Comparison of ENCODE assay signal across 21 cellular contexts in the genomic region with DNA sequence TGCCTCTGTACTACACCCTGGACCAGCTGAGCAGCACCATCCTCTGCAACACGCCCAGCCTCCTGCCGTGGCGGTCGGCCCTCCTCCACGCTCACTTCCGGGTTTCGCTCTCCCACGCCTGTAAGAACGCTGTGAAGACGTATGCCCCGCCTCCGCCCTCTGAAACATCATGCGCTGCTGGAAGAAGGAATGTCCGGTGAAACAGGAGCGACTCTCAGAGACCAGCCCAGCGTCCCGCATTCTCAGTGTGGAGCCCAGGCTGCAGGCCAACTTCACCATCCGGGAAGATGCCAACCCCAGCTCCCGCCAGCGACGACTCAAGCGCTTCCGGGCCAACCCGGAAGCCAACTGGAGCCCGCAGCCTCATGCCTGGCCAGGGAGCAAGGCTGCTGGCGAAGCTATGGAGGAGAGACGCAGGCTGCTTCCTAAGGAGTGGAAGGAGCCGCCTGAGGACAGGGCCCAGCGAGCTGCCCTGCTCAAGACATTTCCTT.
DNase-seq lines count a peak whose midpoint lies in the region; ATAC-seq, FAIRE-seq and TF ChIP-seq lines count a peak whose summit lies in the region.
"Had no signal": no experiment of that assay in that cellular context is flagged by ENCODE, and none has a peak within 500 bp of the region (broad histone marks: within the 10 kb centered on the region; RNA-seq: fewer than 3 reads in every experiment).

No MANE protein-coding gene starts in this region.

- POLR2A ChIA-PET in K562 (lab: Yijun Ruan, JAX) = no interaction called here

- TF ChIP-seq POLR2A in K562 (conservative IDR thresholded peaks at IDR 0.05) (no peak), testis (IDR thresholded peaks at IDR 0.05) (no peak)

- no peak for TF ChIP-seq RAD21 in K562 (CRISPR knock-in tag; conservative IDR thresholded peaks at IDR 0.05 in 1 of 2, IDR thresholded peaks at IDR 0.05 in 1 of 2)

- BruUV-seq in K562 (replicated peaks; lab: Mats Ljungman, UMichigan) = no TSS peak

- no peak overlapping the region for H2AFZ ChIP-seq in K562 (ENCODE audit: low read depth, low read length)
- no peak overlapping the region for H2AFZ ChIP-seq in osteoblast (ENCODE audit: low read length)

- no peak overlapping the region for H3K4me3 ChIP-seq in K562
- H3K4me3 ChIP-seq in testis = peak overlapping the region; percentile 18 to 43
- no peak overlapping the region for H3K4me3 ChIP-seq in osteoblast (ENCODE audit: insufficient read depth, low read length)
- H3K4me3 ChIP-seq: A549; BLaER1 treated with 17β-estradiol and CSF1 and Interleukin-3, amounts not matched to agents 10 nM and 100 nM had no signal

- in situ Hi-C loops in K562 (cut with MboI) = no loop called here

- H3K9me1 ChIP-seq in K562 (ENCODE audit: control insufficient read depth, insufficient read depth, low read length) = no peaks in the 10 kb centered on the region

- WGBS in K562 (ENCODE audit: insufficient coverage, low coverage, missing lambda C conversion rate) = 52% methylated on average over 3 of the region's 29 CpGs
- WGBS in testis, 2 donors = 94 to 100% methylated on average over 2 to 8 of the region's 29 CpGs

- H3K79me2 ChIP-seq in K562 (ENCODE audit: control insufficient read depth, insufficient read depth, low read length) (no peaks in the 10 kb centered on the region), osteoblast (ENCODE audit: insufficient read depth, low read length) (no peaks in the 10 kb centered on the region)

- H4K20me1 ChIP-seq in K562 (replicated peaks; ENCODE audit: control insufficient read depth, insufficient read depth, low read length) (no peaks in the 10 kb centered on the region), osteoblast (ENCODE audit: insufficient read depth, low read length) (no peaks in the 10 kb centered on the region)

- H3K4me2 ChIP-seq in K562 (ENCODE audit: insufficient read depth, low read length) = no peak overlapping the region
- H3K4me2 ChIP-seq in osteoblast (ENCODE audit: insufficient read depth, low read length) = no peak overlapping the region
- H3K4me2 ChIP-seq: A549; BLaER1 treated with 17β-estradiol and CSF1 and Interleukin-3, amounts not matched to agents 10 nM and 100 nM had no signal

- DNase-seq in NCI-H748 (lab: John Stamatoyannopoulos, UW; ENCODE audit: unreplicated experiment) (peak; percentile 17), NCI-H748 treated with DMSO at 0.1 percent for 48 hours (lab: John Stamatoyannopoulos, UW) (no peak), NCI-H1930 (lab: John Stamatoyannopoulos, UW) (peak; percentile 31 to 67), K562 (ENCODE audit: extremely low read depth in 1 of 4, low spot score in 3 of 4) (peak in 1 of 4 experiments; percentile 0), testis (peak; percentile 17), substantia nigra (lab: John Stamatoyannopoulos, UW) (no peak), osteoblast (ENCODE audit: insufficient read length, low spot score, missing footprints) (no peak), NCI-H446 treated with DMSO at 0.1 percent for 48 hours (lab: John Stamatoyannopoulos, UW) (no peak)
- DNase-seq: 8988T; ACHN; AML-193; BE2C; CD4-positive, alpha-beta T cell; CD8-positive, alpha-beta memory T cell; DMS79; GOT3; HCEC 1CT had no signal

- no peak for FAIRE-seq in K562 (lab: Jason Lieb, UNC)
- FAIRE-seq: A549, GM12892, H54 had no signal

- H3K36me3 ChIP-seq in K562 (ENCODE audit: control insufficient read depth, insufficient read depth, low read length) (no peaks in the 10 kb centered on the region), testis (ENCODE audit: low read depth, missing control alignments) (no peaks in the 10 kb centered on the region), osteoblast (ENCODE audit: insufficient read depth, low read length) (no peaks in the 10 kb centered on the region)
- H3K36me3 ChIP-seq: BE2C; BLaER1 treated with 17β-estradiol and CSF1 and Interleukin-3, amounts not matched to agents 10 nM and 100 nM had no signal

- intact Hi-C loops in K562 (cut with micrococcal nuclease) = no loop called here
- intact Hi-C loops in testis (cut with DNase I; ENCODE audit: low total_unique reads) = no loop called here

- no peak overlapping the region for H3K27ac ChIP-seq in K562 (ENCODE audit: extremely low read depth, low read depth, low read length)
- no peak overlapping the region for H3K27ac ChIP-seq in testis
- H3K27ac ChIP-seq in substantia nigra (ENCODE audit: low read depth, low read length, poor library complexity, severe bottlenecking) = no peak overlapping the region
- no peak overlapping the region for H3K27ac ChIP-seq in osteoblast (ENCODE audit: low read depth, low read length)
- H3K27ac ChIP-seq: A549; BLaER1 treated with 17β-estradiol and CSF1 and Interleukin-3, amounts not matched to agents 10 nM and 100 nM had no signal

- no peaks in the 10 kb centered on the region for H3K4me1 ChIP-seq in K562 (replicated peaks in 1 of 2; ENCODE audit: control insufficient read depth in 2 of 2, insufficient read depth in 2 of 2, low read length in 2 of 2)
- H3K4me1 ChIP-seq in testis = no peaks in the 10 kb centered on the region
- no peaks in the 10 kb centered on the region for H3K4me1 ChIP-seq in osteoblast (ENCODE audit: insufficient read depth, low read length)
- H3K4me1 ChIP-seq: A549; BE2C; BLaER1 treated with 17β-estradiol and CSF1 and Interleukin-3, amounts not matched to agents 10 nM and 100 nM had no signal

- H3K27me3 ChIP-seq in K562 (ENCODE audit: control insufficient read depth in 2 of 2, insufficient read depth in 2 of 2, low read length in 2 of 2) (no peaks in the 10 kb centered on the region), testis (no peaks in the 10 kb centered on the region), osteoblast (ENCODE audit: insufficient read depth, low read length) (no peaks in the 10 kb centered on the region)
- H3K27me3 ChIP-seq: BE2C had no signal

- TF ChIP-seq EP300 in K562 (IDR thresholded peaks at IDR 0.05; ENCODE audit: low read length) = no peak

- CTCF ChIA-PET in K562 (lab: Yijun Ruan, JAX; ENCODE audit: low intra/inter-chr PET ratio) = no interaction called here

- H3K9ac ChIP-seq in K562 (ENCODE audit: insufficient read depth in 1 of 2, low read depth in 2 of 2, low read length in 2 of 2) = no peak overlapping the region
- H3K9ac ChIP-seq: BLaER1 treated with 17β-estradiol and CSF1 and Interleukin-3, amounts not matched to agents 10 nM and 100 nM had no signal

- H3K9me3 ChIP-seq in K562 (replicated peaks; ENCODE audit: control insufficient read depth, insufficient read depth, low read depth, low read length) (no peaks in the 10 kb centered on the region), testis (no peaks in the 10 kb centered on the region), osteoblast (ENCODE audit: low read depth, low read length) (no peaks in the 10 kb centered on the region)
- H3K9me3 ChIP-seq: A549, BE2C had no signal

- ATAC-seq in K562 = no peak
- ATAC-seq: A549 had no signal

- TF ChIP-seq CTCF in K562 (IDR thresholded peaks at IDR 0.05 in 2 of 3, conservative IDR thresholded peaks at IDR 0.05 in 1 of 3; ENCODE audit: insufficient read depth in 2 of 3, low read depth in 1 of 3, low read length in 3 of 3) (no peak), testis (IDR thresholded peaks at IDR 0.05) (no peak), osteoblast (IDR thresholded peaks at IDR 0.05; ENCODE audit: extremely low read depth, low read depth, low read length) (no peak)

TF ChIP-seq in K562, 482 proteins besides CTCF, POLR2A, EP300 and RAD21:
- no peak for TF ChIP-seq ZC3H8 (IDR thresholded peaks at IDR 0.05)
- TF ChIP-seq, protein P1, sequence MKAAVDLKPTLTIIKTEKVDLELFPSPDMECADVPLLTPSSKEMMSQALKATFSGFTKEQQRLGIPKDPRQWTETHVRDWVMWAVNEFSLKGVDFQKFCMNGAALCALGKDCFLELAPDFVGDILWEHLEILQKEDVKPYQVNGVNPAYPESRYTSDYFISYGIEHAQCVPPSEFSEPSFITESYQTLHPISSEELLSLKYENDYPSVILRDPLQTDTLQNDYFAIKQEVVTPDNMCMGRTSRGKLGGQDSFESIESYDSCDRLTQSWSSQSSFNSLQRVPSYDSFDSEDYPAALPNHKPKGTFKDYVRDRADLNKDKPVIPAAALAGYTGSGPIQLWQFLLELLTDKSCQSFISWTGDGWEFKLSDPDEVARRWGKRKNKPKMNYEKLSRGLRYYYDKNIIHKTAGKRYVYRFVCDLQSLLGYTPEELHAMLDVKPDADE (conservative IDR thresholded peaks at IDR 0.05; ENCODE audit: control insufficient read depth, low read depth, low read length) = no peak
- TF ChIP-seq THRAP3 (IDR thresholded peaks at IDR 0.05; ENCODE audit: borderline replicate concordance) = no peak
- TF ChIP-seq GABPA (tag; conservative IDR thresholded peaks at IDR 0.05; ENCODE audit: low read depth) = peak; percentile 77
- no peak for TF ChIP-seq PML (IDR thresholded peaks at IDR 0.05; ENCODE audit: low read length)
- no peak for TF ChIP-seq NR2C2 (CRISPR knock-in tag; IDR thresholded peaks at IDR 0.05)
- TF ChIP-seq NR2C2 (tag; IDR thresholded peaks at IDR 0.05) = peak; percentile 74
- no peak for TF ChIP-seq GTF2F1 (IDR thresholded peaks at IDR 0.05; ENCODE audit: low read depth, low read length)
- TF ChIP-seq, protein P2, sequence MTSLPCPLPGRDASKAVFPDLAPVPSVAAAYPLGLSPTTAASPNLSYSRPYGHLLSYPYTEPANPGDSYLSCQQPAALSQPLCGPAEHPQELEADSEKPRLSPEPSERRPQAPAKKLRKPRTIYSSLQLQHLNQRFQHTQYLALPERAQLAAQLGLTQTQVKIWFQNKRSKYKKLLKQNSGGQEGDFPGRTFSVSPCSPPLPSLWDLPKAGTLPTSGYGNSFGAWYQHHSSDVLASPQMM (CRISPR knock-in tag; IDR thresholded peaks at IDR 0.05) = no peak
- no peak for TF ChIP-seq NR2C1 (IDR thresholded peaks at IDR 0.05)
- peak; percentile 59; the same call in 1 of the 2 replicates for TF ChIP-seq NR2C1 (tag; IDR thresholded peaks at IDR 0.05)

Comparison
In these comparisons a context has a peak if more than half of its experiments do, and no peak if none do; other contexts are left out.
1. DNase-seq: peak in NCI-H748 (single experiment), NCI-H1930 (2 of 2) and testis (single experiment); none in NCI-H748 treated with DMSO at 0.1 percent for 48 hours (single experiment), substantia nigra (0 of 49), osteoblast (single experiment) and NCI-H446 treated with DMSO at 0.1 percent for 48 hours (single experiment).
2. H3K4me3 ChIP-seq: peak in testis (2 of 2); none in K562 (single experiment) and osteoblast (single experiment).